1 cellular context compared by ENCODE assay signal in the genomic region with DNA sequence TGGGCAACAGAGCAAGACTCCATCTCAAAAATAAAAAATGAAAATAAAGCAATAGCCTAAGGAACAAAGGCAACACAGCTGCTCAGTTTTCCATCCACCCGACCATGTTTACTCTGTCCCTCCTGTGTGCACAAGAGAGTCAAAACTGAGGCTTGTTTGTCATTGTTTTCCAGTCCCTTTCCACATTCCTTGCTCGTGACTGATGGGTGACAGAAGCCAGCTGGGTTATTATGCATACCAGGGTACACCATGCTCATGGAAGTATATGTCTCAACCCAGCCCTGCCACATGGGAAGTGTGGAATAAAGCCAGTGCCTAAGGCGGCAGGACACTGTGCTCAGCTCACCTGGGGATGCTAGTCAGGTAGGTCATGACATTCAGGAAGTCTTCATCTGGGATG.
TF ChIP-seq lines count a peak whose summit lies in the region.

No MANE protein-coding gene starts in this region.

TF ChIP-seq in HepG2, 621 proteins besides CTCF, POLR2A, EP300 and RAD21:
- no peak for TF ChIP-seq ZSCAN12 (CRISPR knock-in tag; IDR thresholded peaks at IDR 0.05)
- TF ChIP-seq, protein P1, sequence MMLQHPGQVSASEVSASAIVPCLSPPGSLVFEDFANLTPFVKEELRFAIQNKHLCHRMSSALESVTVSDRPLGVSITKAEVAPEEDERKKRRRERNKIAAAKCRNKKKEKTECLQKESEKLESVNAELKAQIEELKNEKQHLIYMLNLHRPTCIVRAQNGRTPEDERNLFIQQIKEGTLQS (CRISPR knock-in tag; IDR thresholded peaks at IDR 0.05) = no peak
- TF ChIP-seq, protein P2, sequence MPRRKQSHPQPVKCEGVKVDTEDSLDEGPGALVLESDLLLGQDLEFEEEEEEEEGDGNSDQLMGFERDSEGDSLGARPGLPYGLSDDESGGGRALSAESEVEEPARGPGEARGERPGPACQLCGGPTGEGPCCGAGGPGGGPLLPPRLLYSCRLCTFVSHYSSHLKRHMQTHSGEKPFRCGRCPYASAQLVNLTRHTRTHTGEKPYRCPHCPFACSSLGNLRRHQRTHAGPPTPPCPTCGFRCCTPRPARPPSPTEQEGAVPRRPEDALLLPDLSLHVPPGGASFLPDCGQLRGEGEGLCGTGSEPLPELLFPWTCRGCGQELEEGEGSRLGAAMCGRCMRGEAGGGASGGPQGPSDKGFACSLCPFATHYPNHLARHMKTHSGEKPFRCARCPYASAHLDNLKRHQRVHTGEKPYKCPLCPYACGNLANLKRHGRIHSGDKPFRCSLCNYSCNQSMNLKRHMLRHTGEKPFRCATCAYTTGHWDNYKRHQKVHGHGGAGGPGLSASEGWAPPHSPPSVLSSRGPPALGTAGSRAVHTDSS (CRISPR knock-in tag; conservative IDR thresholded peaks at IDR 0.05) = no peak
- TF ChIP-seq FIP1L1 (IDR thresholded peaks at IDR 0.05; ENCODE audit: borderline replicate concordance, insufficient read depth, low read depth, low read length) = no peak
- no peak for TF ChIP-seq POLR2AphosphoS5 (IDR thresholded peaks at IDR 0.05; ENCODE audit: low read depth, low read length)
- no peak for TF ChIP-seq AHDC1 (CRISPR knock-in tag; IDR thresholded peaks at IDR 0.05; ENCODE audit: borderline replicate concordance)
- no peak for TF ChIP-seq CBX2 (IDR thresholded peaks at IDR 0.05; ENCODE audit: low read depth, low read length)
- TF ChIP-seq CBX2 (CRISPR knock-in tag; IDR thresholded peaks at IDR 0.05; ENCODE audit: low read depth) = no peak
- no peak for TF ChIP-seq ZNF446 (CRISPR knock-in tag; IDR thresholded peaks at IDR 0.05)
- TF ChIP-seq, protein P3, sequence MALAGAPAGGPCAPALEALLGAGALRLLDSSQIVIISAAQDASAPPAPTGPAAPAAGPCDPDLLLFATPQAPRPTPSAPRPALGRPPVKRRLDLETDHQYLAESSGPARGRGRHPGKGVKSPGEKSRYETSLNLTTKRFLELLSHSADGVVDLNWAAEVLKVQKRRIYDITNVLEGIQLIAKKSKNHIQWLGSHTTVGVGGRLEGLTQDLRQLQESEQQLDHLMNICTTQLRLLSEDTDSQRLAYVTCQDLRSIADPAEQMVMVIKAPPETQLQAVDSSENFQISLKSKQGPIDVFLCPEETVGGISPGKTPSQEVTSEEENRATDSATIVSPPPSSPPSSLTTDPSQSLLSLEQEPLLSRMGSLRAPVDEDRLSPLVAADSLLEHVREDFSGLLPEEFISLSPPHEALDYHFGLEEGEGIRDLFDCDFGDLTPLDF (CRISPR knock-in tag; IDR thresholded peaks at IDR 0.05) = no peak
- no peak for TF ChIP-seq MAFG (CRISPR knock-in tag; IDR thresholded peaks at IDR 0.05)
- no peak for TF ChIP-seq ETS1 (CRISPR knock-in tag; IDR thresholded peaks at IDR 0.05)
